In genomic region chr22:50171319-50171964, GRCh38 we compare ENCODE assay signal across 12 cellular contexts. TPM values are rescaled to one million over a fixed set of nuclear protein-coding genes. Genes with fewer than 3 reads are reported as not detected.
DNase-seq lines count a peak whose midpoint lies in the region; ATAC-seq, FAIRE-seq and TF ChIP-seq lines count a peak whose summit lies in the region.
"Had no signal": no experiment of that assay in that cellular context is flagged by ENCODE, and none has a peak within 500 bp of the region (broad histone marks: within the 10 kb centered on the region; RNA-seq: fewer than 3 reads in every experiment).

No MANE protein-coding gene starts in this region.

- CTCF ChIA-PET in activated CD4-positive, alpha-beta memory T cell treated with anti-CD3 and anti-CD28 coated beads, Interleukin-2, amount 10 ng/mL, durations not matched to agents 7 days and 5 days (lab: Charles Lee): no interaction called here

- DNase-seq in NCI-H1417 (lab: John Stamatoyannopoulos, UW) (peak in 2 of 3 experiments; percentile 25 to 36), NCI-H1417 treated with DMSO at 0.1 percent for 48 hours (lab: John Stamatoyannopoulos, UW) (no peak), right cardiac atrium (peak in 2 of 3 donors; percentile 54 to 59), sciatic nerve (ENCODE audit: low spot score) (no peak), H54 (ENCODE audit: insufficient read length, low spot score) (no peak), GM10266 (ENCODE audit: extremely low spot score) (no peak)
- no peak for DNase-seq in activated CD4-positive, alpha-beta memory T cell treated with anti-CD3 and anti-CD28 coated beads, Interleukin-2, amount 10 ng/mL, durations not matched to agents 7 days and 5 days
- no peak for DNase-seq in stimulated activated CD4-positive, alpha-beta T cell treated with anti-CD3 and anti-CD28 coated beads, Interleukin-4, amount 100 ng/mL, for 4 hours
- DNase-seq: 8988T; SHP77; stimulated activated CD4-positive, alpha-beta T cell treated with anti-CD3 and anti-CD28 coated beads, Interleukin-12 subunit alpha, Interleukin-12 subunit beta, amount 100 ng/mL, for 4 hours; transverse colon had no signal

- TF ChIP-seq CTCF in GM10266 (IDR thresholded peaks at IDR 0.05; ENCODE audit: control insufficient read depth, insufficient read depth, low read depth, missing control alignments): no peak

- WGBS in right cardiac atrium: 64% methylated on average over 15 of the region's 15 CpGs

- no peaks in the 10 kb centered on the region for H3K9me3 ChIP-seq in right cardiac atrium (ENCODE audit: control insufficient read depth, low read length)
- H3K9me3 ChIP-seq: transverse colon had no signal

- no peak for TF ChIP-seq POLR2A in H54 (IDR thresholded peaks at IDR 0.05; ENCODE audit: low read depth, low read length)

- H3K27ac ChIP-seq in right cardiac atrium (ENCODE audit: low read length): no peak overlapping the region
- H3K27ac ChIP-seq: transverse colon had no signal

- POLR2A ChIA-PET in activated CD4-positive, alpha-beta memory T cell treated with anti-CD3 and anti-CD28 coated beads, Interleukin-2, amount 10 ng/mL, durations not matched to agents 7 days and 5 days (lab: Charles Lee): interaction anchor here (2.2 kb wide), 1 partner anchor 19 kb away, joined by 9 read pairs; no protein-coding TSS in a partner anchor

- ATAC-seq in right cardiac atrium (peak; percentile 10 to 28), sciatic nerve (peak; percentile 5)

- no peaks in the 10 kb centered on the region for H3K9me3 Mint-ChIP-seq in activated CD4-positive, alpha-beta memory T cell treated with anti-CD3 and anti-CD28 coated beads, Interleukin-2, amount 10 ng/mL, durations not matched to agents 7 days and 5 days

- intact Hi-C loops in right cardiac atrium (cut with DNase I): no loop called here
- intact Hi-C loops in sciatic nerve (cut with DNase I): no loop called here

- H3K27ac Mint-ChIP-seq in activated CD4-positive, alpha-beta memory T cell treated with anti-CD3 and anti-CD28 coated beads, Interleukin-2, amount 10 ng/mL, durations not matched to agents 7 days and 5 days: no peak overlapping the region

- no peak overlapping the region for H3K4me3 ChIP-seq in right cardiac atrium (ENCODE audit: low read length)

- H3K27me3 Mint-ChIP-seq in activated CD4-positive, alpha-beta memory T cell treated with anti-CD3 and anti-CD28 coated beads, Interleukin-2, amount 10 ng/mL, durations not matched to agents 7 days and 5 days: peaks cover 31% of the 10 kb centered on the region

- no peaks in the 10 kb centered on the region for H3K27me3 ChIP-seq in right cardiac atrium (ENCODE audit: control insufficient read depth, insufficient read depth)

- no peaks in the 10 kb centered on the region for H3K36me3 Mint-ChIP-seq in activated CD4-positive, alpha-beta memory T cell treated with anti-CD3 and anti-CD28 coated beads, Interleukin-2, amount 10 ng/mL, durations not matched to agents 7 days and 5 days (ENCODE audit: low read depth)

- no peak for FAIRE-seq in H54 (lab: Jason Lieb, UNC)

- H3K4me1 Mint-ChIP-seq in activated CD4-positive, alpha-beta memory T cell treated with anti-CD3 and anti-CD28 coated beads, Interleukin-2, amount 10 ng/mL, durations not matched to agents 7 days and 5 days: peaks cover 6% of the 10 kb centered on the region

- no peaks in the 10 kb centered on the region for H3K4me1 ChIP-seq in right cardiac atrium (ENCODE audit: control insufficient read depth, insufficient read depth, low read length)

- H3K4me3 Mint-ChIP-seq in activated CD4-positive, alpha-beta memory T cell treated with anti-CD3 and anti-CD28 coated beads, Interleukin-2, amount 10 ng/mL, durations not matched to agents 7 days and 5 days: peak overlapping the region; percentile 66

RNA-seq across cellular contexts. Expression of gene PANX2, which starts 0.9 kb away (rescaled TPM):
- under 1 TPM; 0.83 to 0.88 TPM for total RNA-seq in activated CD4-positive, alpha-beta memory T cell treated with anti-CD3 and anti-CD28 coated beads, Interleukin-2, amount 10 ng/mL, durations not matched to agents 7 days and 5 days
- 1 to 10 TPM in 2 of 4 donors, under 1 TPM in 2; 0.43 to 2.1 (median 1.3) TPM for total RNA-seq in right cardiac atrium
- polyA plus RNA-seq in right cardiac atrium: 0.68 TPM
- 0.76 TPM for total RNA-seq in sciatic nerve

RNA-seq across cellular contexts. Expression of gene TRABD, which starts 14.3 kb away (rescaled TPM):
- total RNA-seq in activated CD4-positive, alpha-beta memory T cell treated with anti-CD3 and anti-CD28 coated beads, Interleukin-2, amount 10 ng/mL, durations not matched to agents 7 days and 5 days: 100 to 1,000 TPM; 136 to 138 TPM
- total RNA-seq in right cardiac atrium (10 to 100 TPM; 16.7 to 23.2 (median 20.7) TPM), sciatic nerve (22.8 TPM)
- polyA plus RNA-seq in right cardiac atrium: 25.5 TPM

RNA-seq across cellular contexts. Expression of gene SELENOO, which starts 29.4 kb away (rescaled TPM):
- 10 to 100 TPM; 21.5 TPM for total RNA-seq in activated CD4-positive, alpha-beta memory T cell treated with anti-CD3 and anti-CD28 coated beads, Interleukin-2, amount 10 ng/mL, durations not matched to agents 7 days and 5 days
- total RNA-seq in right cardiac atrium (10 to 100 TPM; 14.6 to 16.3 (median 15.3) TPM), sciatic nerve (22.6 TPM)
- polyA plus RNA-seq in right cardiac atrium: 17.1 TPM

Comparison
In these comparisons a context has a peak if more than half of its experiments do, and no peak if none do; other contexts are left out.
1. DNase-seq: peak in NCI-H1417 (2 of 3) and right cardiac atrium (2 of 3); none in NCI-H1417 treated with DMSO at 0.1 percent for 48 hours (single experiment), activated CD4-positive, alpha-beta memory T cell treated with anti-CD3 and anti-CD28 coated beads, Interleukin-2, amount 10 ng/mL, durations not matched to agents 7 days and 5 days (single experiment), sciatic nerve (single experiment), H54 (single experiment), GM10266 (single experiment) and stimulated activated CD4-positive, alpha-beta T cell treated with anti-CD3 and anti-CD28 coated beads, Interleukin-4, amount 100 ng/mL, for 4 hours (0 of 2).